In the genomic region with DNA sequence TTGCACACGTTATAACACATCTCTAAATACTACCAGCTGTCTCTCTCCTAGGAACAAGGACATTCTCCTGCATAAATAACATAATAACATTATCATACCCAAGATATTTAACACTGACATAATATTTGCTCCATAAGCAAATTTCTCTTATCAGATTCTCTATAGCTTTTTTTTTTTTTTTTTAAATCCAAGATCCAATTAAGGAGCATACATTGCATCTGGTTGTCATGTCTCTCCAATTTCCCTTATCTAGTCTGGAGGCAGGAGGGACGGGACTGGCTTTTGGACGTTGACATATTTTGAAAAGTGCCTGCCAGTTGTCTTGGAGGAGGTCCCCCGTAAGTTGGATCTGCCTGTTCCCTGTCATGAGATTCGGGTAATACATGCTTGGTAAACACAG, we compare ENCODE assay signal across 22 cellular contexts.
DNase-seq lines count a peak whose midpoint lies in the region; ATAC-seq and TF ChIP-seq lines count a peak whose summit lies in the region.
"Had no signal": no experiment of that assay in that cellular context is flagged by ENCODE, and none has a peak within 500 bp of the region (broad histone marks: within the 10 kb centered on the region; RNA-seq: fewer than 3 reads in every experiment).

No MANE protein-coding gene starts in this region.

- H3K4me3 ChIP-seq in CD4-positive, alpha-beta memory T cell (ENCODE audit: low read length in 2 of 2) = no peak overlapping the region
- H3K4me3 ChIP-seq: BLaER1, heart left ventricle, uterus had no signal

- CTCF ChIA-PET in activated CD4-positive, alpha-beta T cell treated with anti-CD3 and anti-CD28 coated beads for 36 hours (lab: Charles Lee) = interaction anchor here (1.4 to 3.0 kb wide), 2 partner anchors 15 to 20 kb away, joined by 5 to 15 read pairs; no protein-coding TSS in a partner anchor
- CTCF ChIA-PET in CD4-positive, alpha-beta memory T cell (lab: Charles Lee; ENCODE audit: partially characterized antibody) = interaction anchor here (1.4 to 2.4 kb wide), 4 partner anchors 12 to 77 kb away, joined by 3 to 11 read pairs (median 6); a partner anchor contains a TSS
- CTCF ChIA-PET in activated B cell treated with CpG ODN at 0.5 μM for 24 hours (lab: Charles Lee) (no interaction called here), Calu3 (lab: Charles Lee) (no interaction called here)

- H3K27ac Mint-ChIP-seq in activated CD4-positive, alpha-beta T cell treated with anti-CD3 and anti-CD28 coated beads for 36 hours = peak overlapping the region; percentile 88
- peak overlapping the region; percentile 64 to 94 (median 89) for H3K27ac Mint-ChIP-seq in CD4-positive, alpha-beta memory T cell
- H3K27ac Mint-ChIP-seq in activated B cell treated with CpG ODN at 0.5 μM for 24 hours (peak overlapping the region; percentile 5), glutamatergic neuron (ENCODE audit: unreplicated experiment) (peak overlapping the region; percentile 50), Calu3 (ENCODE audit: unreplicated experiment) (no peak overlapping the region)

- no peaks in the 10 kb centered on the region for H3K9me3 ChIP-seq in CD4-positive, alpha-beta memory T cell (ENCODE audit: control insufficient read depth in 1 of 2, low read length in 2 of 2)
- H3K9me3 ChIP-seq: neutrophil, uterus had no signal

- H3K27me3 Mint-ChIP-seq in activated CD4-positive, alpha-beta T cell treated with anti-CD3 and anti-CD28 coated beads for 36 hours = no peaks in the 10 kb centered on the region
- H3K27me3 Mint-ChIP-seq in CD4-positive, alpha-beta memory T cell = no peaks in the 10 kb centered on the region
- no peaks in the 10 kb centered on the region for H3K27me3 Mint-ChIP-seq in activated B cell treated with CpG ODN at 0.5 μM for 24 hours
- H3K27me3 Mint-ChIP-seq in glutamatergic neuron (ENCODE audit: unreplicated experiment) = peaks cover 1% of the 10 kb centered on the region
- no peaks in the 10 kb centered on the region for H3K27me3 Mint-ChIP-seq in Calu3 (ENCODE audit: unreplicated experiment)

- H3K27me3 ChIP-seq in CD4-positive, alpha-beta memory T cell (ENCODE audit: insufficient read depth, low read length) = no peaks in the 10 kb centered on the region
- H3K27me3 ChIP-seq: BLaER1, heart left ventricle, neutrophil, uterus had no signal

- H3K27ac ChIP-seq in CD4-positive, alpha-beta memory T cell (ENCODE audit: low read depth, low read length) = no peak overlapping the region
- H3K27ac ChIP-seq: BLaER1, neutrophil, uterus had no signal

- H3K9me3 Mint-ChIP-seq in activated CD4-positive, alpha-beta T cell treated with anti-CD3 and anti-CD28 coated beads for 36 hours (ENCODE audit: low read depth) = no peaks in the 10 kb centered on the region
- H3K9me3 Mint-ChIP-seq in CD4-positive, alpha-beta memory T cell = no peaks in the 10 kb centered on the region
- H3K9me3 Mint-ChIP-seq in activated B cell treated with CpG ODN at 0.5 μM for 24 hours = no peaks in the 10 kb centered on the region
- peaks cover 13% of the 10 kb centered on the region for H3K9me3 Mint-ChIP-seq in glutamatergic neuron (ENCODE audit: unreplicated experiment)
- H3K9me3 Mint-ChIP-seq in Calu3 (ENCODE audit: low read depth, unreplicated experiment) = peaks cover 2% of the 10 kb centered on the region

- BruUV-seq in Calu3 (replicated peaks; lab: Mats Ljungman, UMichigan) = no TSS peak

- H3K4me1 Mint-ChIP-seq in activated CD4-positive, alpha-beta T cell treated with anti-CD3 and anti-CD28 coated beads for 36 hours = peaks cover 85% of the 10 kb centered on the region
- peaks cover 56 to 94% (median 75%) of the 10 kb centered on the region in 4 donors for H3K4me1 Mint-ChIP-seq in CD4-positive, alpha-beta memory T cell
- H3K4me1 Mint-ChIP-seq in activated B cell treated with CpG ODN at 0.5 μM for 24 hours (peaks cover 92% of the 10 kb centered on the region), glutamatergic neuron (ENCODE audit: low read depth, unreplicated experiment) (peaks cover 42% of the 10 kb centered on the region), Calu3 (ENCODE audit: low read depth, unreplicated experiment) (peaks cover 18% of the 10 kb centered on the region)

- H3K4me1 ChIP-seq in CD4-positive, alpha-beta memory T cell (ENCODE audit: insufficient read depth, low read length) = peaks cover 94% of the 10 kb centered on the region

- peak overlapping the region; percentile 9 for H3K4me3 Mint-ChIP-seq in activated CD4-positive, alpha-beta T cell treated with anti-CD3 and anti-CD28 coated beads for 36 hours
- H3K4me3 Mint-ChIP-seq in CD4-positive, alpha-beta memory T cell = peak overlapping the region in 7 of 8 donors; percentile 9 to 61 (median 31)
- H3K4me3 Mint-ChIP-seq in activated B cell treated with CpG ODN at 0.5 μM for 24 hours (no peak overlapping the region), glutamatergic neuron (ENCODE audit: unreplicated experiment) (no peak overlapping the region), Calu3 (ENCODE audit: low read depth, unreplicated experiment) (no peak overlapping the region)

- intact Hi-C loops in activated CD4-positive, alpha-beta T cell treated with anti-CD3 and anti-CD28 coated beads for 36 hours (cut with DNase I, micrococcal nuclease) = loop anchor here (10.0 kb wide), 3 partner anchors 268 to 1778 kb away; a partner anchor contains a TSS
- intact Hi-C loops in CD4-positive, alpha-beta memory T cell (cut with micrococcal nuclease) = no loop called here
- intact Hi-C loops in activated B cell treated with CpG ODN at 0.5 μM for 24 hours (cut with micrococcal nuclease) (no loop called here), Calu3 (cut with micrococcal nuclease; ENCODE audit: unreplicated experiment) (no loop called here)

- peaks cover 21% of the 10 kb centered on the region for H3K36me3 Mint-ChIP-seq in activated CD4-positive, alpha-beta T cell treated with anti-CD3 and anti-CD28 coated beads for 36 hours (ENCODE audit: low read depth)
- peaks cover 5 to 16% of the 10 kb centered on the region in 2 donors for H3K36me3 Mint-ChIP-seq in CD4-positive, alpha-beta memory T cell
- H3K36me3 Mint-ChIP-seq in activated B cell treated with CpG ODN at 0.5 μM for 24 hours (ENCODE audit: low read depth) (peaks cover 53% of the 10 kb centered on the region), glutamatergic neuron (ENCODE audit: unreplicated experiment) (peaks cover 17% of the 10 kb centered on the region), Calu3 (ENCODE audit: insufficient read depth, unreplicated experiment) (peaks cover 4% of the 10 kb centered on the region)

- TF ChIP-seq CTCF in activated B cell treated with CpG ODN at 0.5 μM for 24 hours (IDR thresholded peaks at IDR 0.05) (no peak), glutamatergic neuron (IDR thresholded peaks at IDR 0.05; ENCODE audit: partially characterized antibody, unreplicated experiment) (no peak), Calu3 (IDR thresholded peaks at IDR 0.05; ENCODE audit: unreplicated experiment) (no peak)

- no peaks in the 10 kb centered on the region for H3K36me3 ChIP-seq in CD4-positive, alpha-beta memory T cell (ENCODE audit: insufficient read depth, low read length)
- H3K36me3 ChIP-seq: neutrophil, uterus had no signal

- no peak for ATAC-seq in activated CD4-positive, alpha-beta T cell treated with anti-CD3 and anti-CD28 coated beads for 36 hours
- ATAC-seq in activated B cell treated with CpG ODN at 0.5 μM for 24 hours (ENCODE audit: low read depth) = no peak
- ATAC-seq: heart left ventricle, left ventricle myocardium superior had no signal

- POLR2A ChIA-PET in activated CD4-positive, alpha-beta T cell treated with anti-CD3 and anti-CD28 coated beads for 36 hours (lab: Charles Lee) = interaction anchor here (0.7 kb wide), 1 partner anchor 740 kb away, joined by 5 read pairs; no protein-coding TSS in a partner anchor
- POLR2A ChIA-PET in CD4-positive, alpha-beta memory T cell (lab: Charles Lee; ENCODE audit: partially characterized antibody) = interaction anchor here (13.4 to 21.5 kb wide), 2 partner anchors 15 to 72 kb away, joined by 291 to 692 read pairs; a partner anchor contains a TSS
- POLR2A ChIA-PET in activated B cell treated with CpG ODN at 0.5 μM for 24 hours (lab: Charles Lee) = interaction anchor here (0.8 to 1.8 kb wide), 2 partner anchors 11 to 33 kb away, joined by 3 to 5 read pairs; no protein-coding TSS in a partner anchor

- DNase-seq in activated CD4-positive, alpha-beta T cell treated with anti-CD3 and anti-CD28 coated beads for 36 hours = no peak
- DNase-seq in activated CD4-positive, alpha-beta T cell treated with anti-CD3 and anti-CD28 coated beads, Interleukin-2, amount 50 U/mL, for 1 hour = no peak
- no peak for DNase-seq in CD4-positive, alpha-beta memory T cell
- DNase-seq in activated B cell treated with CpG ODN at 0.5 μM for 24 hours (no peak), glutamatergic neuron (no peak), middle frontal gyrus (ENCODE audit: extremely low spot score, low spot score) (no peak), germinal center (ENCODE audit: low spot score) (no peak), Calu3 (no peak)
- DNase-seq: activated CD4-positive, alpha-beta T cell treated with anti-CD3 and anti-CD28 coated beads, Interleukin-2, amount 50 U/mL, for 48 hours; dermis blood vessel endothelial cell; heart left ventricle; left ventricle myocardium superior; NCI-H1092 treated with DMSO at 0.1 percent for 48 hours; NCI-H2081; NCI-H446 treated with DMSO at 0.1 percent for 48 hours; retina; RPMI8226; stimulated activated CD4-positive, alpha-beta T cell treated with anti-CD3 and anti-CD28 coated beads, Interleukin-4, amount 100 ng/mL, for 4 hours; substantia nigra; uterus had no signal

Comparison
In these comparisons a context has a peak if more than half of its experiments do, and no peak if none do; other contexts are left out.
1. H3K4me3 Mint-ChIP-seq: peak in activated CD4-positive, alpha-beta T cell treated with anti-CD3 and anti-CD28 coated beads for 36 hours (single experiment) and CD4-positive, alpha-beta memory T cell (7 of 8); none in activated B cell treated with CpG ODN at 0.5 μM for 24 hours (single experiment), glutamatergic neuron (single experiment) and Calu3 (single experiment).
2. CTCF ChIA-PET loops: an anchor here in activated CD4-positive, alpha-beta T cell treated with anti-CD3 and anti-CD28 coated beads for 36 hours (1.4 to 3.0 kb wide) and CD4-positive, alpha-beta memory T cell (1.4 to 2.4 kb wide); none called in activated B cell treated with CpG ODN at 0.5 μM for 24 hours and Calu3.
3. intact Hi-C loops: an anchor here in activated CD4-positive, alpha-beta T cell treated with anti-CD3 and anti-CD28 coated beads for 36 hours (10.0 kb wide); none called in CD4-positive, alpha-beta memory T cell, activated B cell treated with CpG ODN at 0.5 μM for 24 hours and Calu3.